ENCODE assay signal across 19 cellular contexts in the genomic region with DNA sequence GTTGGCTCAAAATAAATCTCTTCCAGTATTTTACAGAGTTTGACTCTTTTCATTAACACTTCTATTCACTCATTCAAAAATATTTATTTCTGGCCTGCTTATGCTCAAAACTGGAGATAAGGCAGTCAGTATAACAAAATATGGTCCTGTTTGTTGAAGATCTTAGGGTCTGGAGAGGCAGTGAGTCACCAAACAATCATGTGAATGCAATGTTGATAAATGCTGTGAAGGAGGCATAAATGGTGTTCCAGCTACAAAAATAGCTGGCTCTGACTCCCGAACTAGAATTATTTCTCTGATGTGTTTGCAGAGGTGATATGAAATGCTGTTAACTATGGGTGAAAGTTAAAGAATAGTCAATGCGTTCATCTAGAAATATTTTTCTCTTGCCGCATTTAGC.
DNase-seq lines count a peak whose midpoint lies in the region; ATAC-seq, FAIRE-seq and TF ChIP-seq lines count a peak whose summit lies in the region.
"Had no signal": no experiment of that assay in that cellular context is flagged by ENCODE, and none has a peak within 500 bp of the region (broad histone marks: within the 10 kb centered on the region; RNA-seq: fewer than 3 reads in every experiment).

No MANE protein-coding gene starts in this region.

- no peak overlapping the region for H3K27ac ChIP-seq in CD4-positive, alpha-beta T cell (ENCODE audit: low read depth, low read length)
- H3K27ac ChIP-seq: PC-9 had no signal

- H3K9me3 ChIP-seq in adipocyte (ENCODE audit: control insufficient read depth, low read length), result no peaks in the 10 kb centered on the region
- no peaks in the 10 kb centered on the region for H3K9me3 ChIP-seq in CD4-positive, alpha-beta T cell (ENCODE audit: control insufficient read depth, low read length)
- H3K9me3 ChIP-seq: MG63 had no signal

- no peak for TF ChIP-seq CTCF in CD4-positive, alpha-beta T cell (IDR thresholded peaks at IDR 0.05)

- H3K36me3 ChIP-seq in adipocyte (ENCODE audit: control insufficient read depth, insufficient read depth, low read length, severe bottlenecking), result no peaks in the 10 kb centered on the region
- H3K36me3 ChIP-seq: MG63 had no signal

- ATAC-seq in CD4-positive, alpha-beta T cell (ENCODE audit: poor library complexity), result no peak
- ATAC-seq: left lobe of liver; naive thymus-derived CD4-positive, alpha-beta T cell had no signal

- peak; percentile 58 for FAIRE-seq in H54 (lab: Jason Lieb, UNC)
- FAIRE-seq: GM19239 had no signal

- H3K27me3 Mint-ChIP-seq in CD4-positive, alpha-beta T cell, result no peaks in the 10 kb centered on the region
- H3K27me3 Mint-ChIP-seq: activated CD4-positive, alpha-beta memory T cell treated with anti-CD3 and anti-CD28 coated beads for 36 hours; activated naive CD8-positive, alpha-beta T cell; naive thymus-derived CD4-positive, alpha-beta T cell had no signal

- no peak overlapping the region for H3K4me3 ChIP-seq in adipocyte (ENCODE audit: low read length)
- H3K4me3 ChIP-seq: MG63, PC-9 had no signal

- intact Hi-C loops in CD4-positive, alpha-beta T cell (cut with DNase I, micrococcal nuclease), result no loop called here

- no peaks in the 10 kb centered on the region for H3K36me3 Mint-ChIP-seq in CD4-positive, alpha-beta T cell (ENCODE audit: low read depth)
- H3K36me3 Mint-ChIP-seq: activated CD4-positive, alpha-beta memory T cell treated with anti-CD3 and anti-CD28 coated beads for 36 hours; activated naive CD8-positive, alpha-beta T cell; naive thymus-derived CD4-positive, alpha-beta T cell had no signal

- no peak overlapping the region for H3K4me3 Mint-ChIP-seq in CD4-positive, alpha-beta T cell
- H3K4me3 Mint-ChIP-seq: activated CD4-positive, alpha-beta memory T cell treated with anti-CD3 and anti-CD28 coated beads for 36 hours; activated naive CD8-positive, alpha-beta T cell; naive thymus-derived CD4-positive, alpha-beta T cell had no signal

- no peak overlapping the region for H3K9ac ChIP-seq in adipocyte (ENCODE audit: low read length)

- H3K4me1 ChIP-seq in adipocyte (ENCODE audit: control insufficient read depth, insufficient read depth, low read length), result peaks cover 30% of the 10 kb centered on the region

- H3K27me3 ChIP-seq in adipocyte (replicated peaks; ENCODE audit: control insufficient read depth, insufficient read depth, low read length), result no peaks in the 10 kb centered on the region
- no peaks in the 10 kb centered on the region for H3K27me3 ChIP-seq in CD4-positive, alpha-beta T cell (ENCODE audit: control insufficient read depth, insufficient read depth, low read length)
- H3K27me3 ChIP-seq: MG63 had no signal

- CTCF ChIA-PET in CD4-positive, alpha-beta T cell (lab: Charles Lee), result no interaction called here

- H3K9me3 Mint-ChIP-seq in CD4-positive, alpha-beta T cell, result no peaks in the 10 kb centered on the region
- H3K9me3 Mint-ChIP-seq: activated CD4-positive, alpha-beta memory T cell treated with anti-CD3 and anti-CD28 coated beads for 36 hours had no signal

- DNase-seq in H54 (ENCODE audit: insufficient read length, low spot score) (no peak), adipocyte (ENCODE audit: low read depth) (peak; percentile 30), fibroblast of peridontal ligament (ENCODE audit: extremely low read depth) (peak; percentile 65), renal cortical epithelial cell (ENCODE audit: low read depth) (peak; percentile 56), RKO (ENCODE audit: low spot score) (no peak), NCI-H2107 treated with DMSO at 0.1 percent for 48 hours (lab: John Stamatoyannopoulos, UW; ENCODE audit: unreplicated experiment) (no peak), superior temporal gyrus (ENCODE audit: extremely low spot score) (no peak)
- DNase-seq in CD4-positive, alpha-beta T cell, result no peak
- DNase-seq: activated CD4-positive, alpha-beta memory T cell treated with anti-CD3 and anti-CD28 coated beads for 36 hours; activated T-cell treated with anti-CD3 and anti-CD28 coated beads, Interleukin-2, amount 50 U/mL, for 48 hours; hypothalamus; MG63; naive thymus-derived CD4-positive, alpha-beta T cell; NCI-H187 treated with DMSO at 0.1 percent for 48 hours; NCI-H69; PC-9 had no signal

- no peak overlapping the region for H3K27ac Mint-ChIP-seq in CD4-positive, alpha-beta T cell
- H3K27ac Mint-ChIP-seq: activated CD4-positive, alpha-beta memory T cell treated with anti-CD3 and anti-CD28 coated beads for 36 hours; activated naive CD8-positive, alpha-beta T cell; naive thymus-derived CD4-positive, alpha-beta T cell had no signal

- H3K4me1 Mint-ChIP-seq in CD4-positive, alpha-beta T cell (ENCODE audit: low read depth), result no peaks in the 10 kb centered on the region
- H3K4me1 Mint-ChIP-seq: naive thymus-derived CD4-positive, alpha-beta T cell had no signal

- POLR2A ChIA-PET in CD4-positive, alpha-beta T cell (lab: Charles Lee), result no interaction called here

- no peak for TF ChIP-seq POLR2A in H54 (IDR thresholded peaks at IDR 0.05; ENCODE audit: low read depth, low read length)

Comparison
In these comparisons a context has a peak if more than half of its experiments do, and no peak if none do; other contexts are left out.
1. DNase-seq: peak in adipocyte (single experiment), fibroblast of peridontal ligament (single experiment) and renal cortical epithelial cell (single experiment); none in H54 (single experiment), RKO (single experiment), NCI-H2107 treated with DMSO at 0.1 percent for 48 hours (single experiment), superior temporal gyrus (single experiment) and CD4-positive, alpha-beta T cell (0 of 10).